ENCODE assay signal across 1 cellular context in genomic region chr2:57602738-57603137, GRCh38.
TF ChIP-seq lines count a peak whose summit lies in the region.

No MANE protein-coding gene starts in this region.

TF ChIP-seq in H1, 55 proteins besides CTCF, POLR2A, EP300 and RAD21 (continued from another document):
- TF ChIP-seq, protein P1, sequence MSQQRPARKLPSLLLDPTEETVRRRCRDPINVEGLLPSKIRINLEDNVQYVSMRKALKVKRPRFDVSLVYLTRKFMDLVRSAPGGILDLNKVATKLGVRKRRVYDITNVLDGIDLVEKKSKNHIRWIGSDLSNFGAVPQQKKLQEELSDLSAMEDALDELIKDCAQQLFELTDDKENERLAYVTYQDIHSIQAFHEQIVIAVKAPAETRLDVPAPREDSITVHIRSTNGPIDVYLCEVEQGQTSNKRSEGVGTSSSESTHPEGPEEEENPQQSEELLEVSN (IDR thresholded peaks at IDR 0.05) = no peak
- TF ChIP-seq RBBP5 (IDR thresholded peaks at IDR 0.05; ENCODE audit: borderline replicate concordance, low read depth, low read length) (no peak), SP2 (IDR thresholded peaks at IDR 0.05; ENCODE audit: low read length) (no peak), TAF1 (IDR thresholded peaks at IDR 0.05; ENCODE audit: low read depth, low read length) (no peak), CHD1 (IDR thresholded peaks at IDR 0.05; ENCODE audit: low read depth, low read length) (no peak), POLR2AphosphoS5 (IDR thresholded peaks at IDR 0.05; ENCODE audit: low read depth, low read length) (no peak), RXRA (IDR thresholded peaks at IDR 0.05; ENCODE audit: insufficient read depth, low read depth, low read length) (no peak), SIN3A (conservative IDR thresholded peaks at IDR 0.05 in 1 of 2, IDR thresholded peaks at IDR 0.05 in 1 of 2; ENCODE audit: low read depth in 1 of 2, low read length in 2 of 2) (no peak), JUN (IDR thresholded peaks at IDR 0.05; ENCODE audit: low read depth, low read length) (no peak), SAP30 (IDR thresholded peaks at IDR 0.05; ENCODE audit: insufficient read depth, insufficient replicate concordance, low read length) (no peak), SIX5 (IDR thresholded peaks at IDR 0.05; ENCODE audit: low read depth, low read length) (no peak), MAFK (IDR thresholded peaks at IDR 0.05; ENCODE audit: low read depth, low read length) (no peak)
- TF ChIP-seq, protein P2, sequence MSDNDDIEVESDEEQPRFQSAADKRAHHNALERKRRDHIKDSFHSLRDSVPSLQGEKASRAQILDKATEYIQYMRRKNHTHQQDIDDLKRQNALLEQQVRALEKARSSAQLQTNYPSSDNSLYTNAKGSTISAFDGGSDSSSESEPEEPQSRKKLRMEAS (IDR thresholded peaks at IDR 0.05) = no peak
